Comparison of ENCODE assay signal across 13 cellular contexts in genomic region chrX:115892056-115892708, GRCh38.
DNase-seq lines count a peak whose midpoint lies in the region; TF ChIP-seq lines count a peak whose summit lies in the region.
"Had no signal": no experiment of that assay in that cellular context is flagged by ENCODE, and none has a peak within 500 bp of the region (broad histone marks: within the 10 kb centered on the region; RNA-seq: fewer than 3 reads in every experiment).

No MANE protein-coding gene starts in this region.

- DNase-seq in Ammon's horn (ENCODE audit: low spot score) (peak; percentile 8), LNCaP clone FGC (ENCODE audit: low read depth) (peak; percentile 56), cortex of kidney (lab: John Stamatoyannopoulos, UW) (no peak), SW 1271 (lab: John Stamatoyannopoulos, UW) (no peak)
- DNase-seq in activated effector memory CD4-positive, alpha-beta T cell treated with anti-CD3 and anti-CD28 coated beads, Interleukin-2, amount 50 U/mL, for 16 hours = no peak
- no peak for DNase-seq in stimulated activated CD8-positive, alpha-beta memory T cell treated with anti-CD3 and anti-CD28 coated beads, Interleukin-4, amount 100 ng/mL, for 48 hours
- DNase-seq: activated B cell treated with CpG ODN at 0.5 μM for 24 hours; stimulated activated CD4-positive, alpha-beta T cell treated with anti-CD3 and anti-CD28 coated beads, Interleukin-4, amount 100 ng/mL, for 1 hour had no signal

- no peaks in the 10 kb centered on the region for H3K27me3 ChIP-seq in mucosa of rectum (ENCODE audit: control insufficient read depth in 2 of 2, insufficient read depth in 2 of 2, low read length in 2 of 2)
- H3K27me3 ChIP-seq: BE2C, brain microvascular endothelial cell, suprapubic skin had no signal

- H3K4me3 ChIP-seq in LNCaP clone FGC (ENCODE audit: low read depth, low read length) (no peak overlapping the region), mucosa of rectum (ENCODE audit: low read length in 2 of 2) (peak overlapping the region; percentile 52 to 65)
- H3K4me3 ChIP-seq: suprapubic skin had no signal

- H3K4me1 ChIP-seq in mucosa of rectum (ENCODE audit: control insufficient read depth in 2 of 2, insufficient read depth in 2 of 2, low read length in 2 of 2) = peaks cover 14 to 21% of the 10 kb centered on the region in 2 donors
- H3K4me1 ChIP-seq: suprapubic skin had no signal

- H3K9ac ChIP-seq in mucosa of rectum (ENCODE audit: low read depth in 1 of 2, low read length in 2 of 2) = peak overlapping the region in 1 of 2 donors; percentile 39

- H3K36me3 ChIP-seq in mucosa of rectum (ENCODE audit: control insufficient read depth in 2 of 2, insufficient read depth in 2 of 2, low read length in 2 of 2) = peaks cover 0 to 3% of the 10 kb centered on the region in 2 donors
- H3K36me3 ChIP-seq: BE2C, brain microvascular endothelial cell, suprapubic skin had no signal

- H3K27ac ChIP-seq in cingulate gyrus (ENCODE audit: low read depth, low read length) (peak overlapping the region; percentile 99), mucosa of rectum (ENCODE audit: low read depth in 2 of 2, low read length in 2 of 2) (peak overlapping the region; percentile 65 to 70)
- H3K27ac ChIP-seq: brain microvascular endothelial cell, suprapubic skin had no signal

- peak; percentile 35; the same call in 1 of the 2 replicates for TF ChIP-seq CTCF in LNCaP clone FGC (IDR thresholded peaks at IDR 0.05; ENCODE audit: control insufficient read depth, extremely low read depth, insufficient read depth)

- peaks cover 0 to 8% of the 10 kb centered on the region in 2 donors for H3K9me3 ChIP-seq in mucosa of rectum (ENCODE audit: control insufficient read depth in 2 of 2, low read length in 2 of 2)
- H3K9me3 ChIP-seq: BE2C, suprapubic skin had no signal

Comparison
In these comparisons a context has a peak if more than half of its experiments do, and no peak if none do; other contexts are left out.
1. DNase-seq: peak in Ammon's horn (single experiment) and LNCaP clone FGC (single experiment); none in activated effector memory CD4-positive, alpha-beta T cell treated with anti-CD3 and anti-CD28 coated beads, Interleukin-2, amount 50 U/mL, for 16 hours (single experiment), cortex of kidney (single experiment), SW 1271 (0 of 2) and stimulated activated CD8-positive, alpha-beta memory T cell treated with anti-CD3 and anti-CD28 coated beads, Interleukin-4, amount 100 ng/mL, for 48 hours (single experiment).